ENCODE assay signal across 8 cellular contexts in the genomic region with DNA sequence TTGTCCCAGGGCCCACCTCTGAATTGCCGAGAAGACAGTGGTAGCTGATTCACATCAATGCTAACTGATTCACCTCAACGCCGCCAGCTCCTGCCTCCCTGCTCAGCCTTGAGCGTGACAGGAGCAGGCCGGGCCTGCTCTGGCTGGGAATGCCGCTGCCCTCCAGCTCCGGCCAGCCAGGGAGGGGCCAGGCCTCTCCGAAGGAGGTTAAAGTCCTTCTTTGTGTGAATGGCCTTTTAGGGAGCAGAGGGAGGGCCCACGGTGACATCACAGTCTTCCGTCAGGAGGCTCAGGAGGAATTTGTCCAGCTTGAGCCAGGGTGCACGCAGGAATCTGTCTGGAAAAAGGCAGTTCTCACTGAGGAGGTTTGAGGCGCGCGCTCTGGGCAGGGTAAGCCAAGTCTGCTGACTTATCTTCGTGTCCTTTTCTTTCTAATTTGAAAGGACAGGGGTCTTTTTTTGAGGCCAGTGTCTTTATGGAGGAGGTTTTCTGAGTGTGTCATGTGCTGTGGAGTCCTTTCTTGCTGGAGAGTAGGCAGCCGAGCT.
DNase-seq lines count a peak whose midpoint lies in the region; ATAC-seq and TF ChIP-seq lines count a peak whose summit lies in the region.

No MANE protein-coding gene starts in this region.

- intact Hi-C loops in Right ventricle myocardium inferior (cut with DNase I), result loop anchor here (5.0 kb wide), 3 partner anchors 38 to 258 kb away; no protein-coding TSS in a partner anchor

- no peaks in the 10 kb centered on the region for H3K27me3 ChIP-seq in parathyroid adenoma (ENCODE audit: control insufficient read depth, insufficient read depth, low read length)

- H3K9ac ChIP-seq in parathyroid adenoma, result no peak overlapping the region

- peak overlapping the region; percentile 72 for H3K27ac ChIP-seq in parathyroid adenoma

- H3K79me2 ChIP-seq in parathyroid adenoma, result peaks cover 4% of the 10 kb centered on the region

- H2AFZ ChIP-seq in parathyroid adenoma, result peak overlapping the region; percentile 79

- H3K9me3 ChIP-seq in parathyroid adenoma (ENCODE audit: control insufficient read depth, low read length), result no peaks in the 10 kb centered on the region

- TF ChIP-seq CTCF in parathyroid adenoma (IDR thresholded peaks at IDR 0.05), result no peak

- ATAC-seq in Right ventricle myocardium inferior (peak; percentile 90), HG03039 (IDR thresholded peaks at IDR 0.05; ENCODE audit: unreplicated experiment) (no peak), HG03280 (IDR thresholded peaks at IDR 0.05; ENCODE audit: unreplicated experiment) (no peak)

- no peak overlapping the region for H3K4me3 ChIP-seq in parathyroid adenoma (ENCODE audit: low read depth, low read length)

- H3K4me2 ChIP-seq in parathyroid adenoma (ENCODE audit: low read length), result no peak overlapping the region

- in situ Hi-C loops in Caki2 (cut with HindIII; ENCODE audit: low pct_unique_long_range_greater_than_20kb, low sequenced_read_pairs), result no loop called here

- DNase-seq in Caki2 (ENCODE audit: low read depth), result peak; percentile 96
- peak; percentile 37 for DNase-seq in T1000 (lab: John Stamatoyannopoulos, UW)
- peak; percentile 89 for DNase-seq in Right ventricle myocardium inferior (ENCODE audit: missing footprints)
- no peak for DNase-seq in NCI-H748 (lab: John Stamatoyannopoulos, UW; ENCODE audit: unreplicated experiment)
- DNase-seq in activated CD4-positive, alpha-beta T cell treated with anti-CD3 and anti-CD28 coated beads for 48 hours, result no peak

- H3K36me3 ChIP-seq in parathyroid adenoma (ENCODE audit: control insufficient read depth, insufficient read depth, low read length), result no peaks in the 10 kb centered on the region

- H3K4me1 ChIP-seq in parathyroid adenoma, result peaks cover 16% of the 10 kb centered on the region

Comparison
In these comparisons a context has a peak if more than half of its experiments do, and no peak if none do; other contexts are left out.
1. DNase-seq: peak in Caki2 (single experiment), T1000 (single experiment) and Right ventricle myocardium inferior (single experiment); none in NCI-H748 (single experiment) and activated CD4-positive, alpha-beta T cell treated with anti-CD3 and anti-CD28 coated beads for 48 hours (single experiment).